8 cellular contexts compared by ENCODE assay signal in the genomic region with DNA sequence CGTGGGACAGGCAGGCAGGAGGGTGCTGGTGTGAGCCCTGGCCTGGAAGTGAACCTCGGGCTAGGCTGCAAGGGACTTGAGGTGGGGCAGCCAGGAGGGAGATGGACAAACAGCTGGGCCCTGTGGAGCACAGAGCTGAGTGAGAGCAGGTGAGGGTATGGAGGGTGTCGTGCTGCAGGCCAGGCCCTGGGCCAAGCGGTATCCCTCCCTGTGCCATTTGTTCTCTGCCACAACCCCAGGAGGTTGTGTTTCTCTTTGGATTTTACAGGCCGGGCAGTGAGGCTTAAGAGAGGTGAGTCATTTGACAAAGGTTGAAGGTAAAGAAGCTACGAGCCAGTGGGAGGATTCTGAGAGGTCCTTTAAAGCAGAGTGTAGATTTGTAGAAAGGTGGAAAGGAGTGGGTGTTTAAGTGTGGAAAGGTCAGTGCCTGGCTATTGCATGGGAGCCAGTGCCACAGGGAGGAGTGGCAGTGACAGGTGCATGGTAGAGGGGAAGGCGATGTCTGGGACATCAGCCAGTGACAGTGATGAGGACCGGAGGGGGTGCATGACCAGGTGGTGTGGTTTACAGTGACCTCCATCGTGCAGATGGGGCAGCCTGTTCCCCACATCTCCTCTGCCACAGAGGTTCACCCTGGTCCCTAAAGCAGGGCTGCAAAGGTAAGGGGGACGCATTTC. TPM values are rescaled to one million over a fixed set of nuclear protein-coding genes. Genes with fewer than 3 reads are reported as not detected.
DNase-seq lines count a peak whose midpoint lies in the region; ATAC-seq and TF ChIP-seq lines count a peak whose summit lies in the region.

No MANE protein-coding gene starts in this region.

- no peak overlapping the region for H3K4me3 ChIP-seq in breast epithelium
- no peak overlapping the region for H3K4me3 ChIP-seq in left lung
- no peak overlapping the region for H3K4me3 ChIP-seq in upper lobe of right lung

- intact Hi-C loops in MCF 10A (cut with micrococcal nuclease), result loop anchor here (5.0 kb wide), 1 partner anchor 586 kb away; no protein-coding TSS in a partner anchor
- intact Hi-C loops in breast epithelium (cut with DNase I; ENCODE audit: low total_unique reads), result no loop called here
- intact Hi-C loops in left lung (cut with DNase I), result no loop called here
- intact Hi-C loops in upper lobe of right lung (cut with DNase I), result no loop called here

- H3K36me3 Mint-ChIP-seq in MCF 10A (ENCODE audit: insufficient read depth, unreplicated experiment), result no peaks in the 10 kb centered on the region
- no peaks in the 10 kb centered on the region for H3K36me3 Mint-ChIP-seq in brain

- peak overlapping the region; percentile 63 for H3K4me3 Mint-ChIP-seq in MCF 10A (ENCODE audit: unreplicated experiment)
- H3K4me3 Mint-ChIP-seq in brain, result no peak overlapping the region

- POLR2A ChIA-PET in MCF 10A (lab: Yijun Ruan, JAX), result interaction anchor here (0.8 to 1.8 kb wide), 12 partner anchors 12 to 483 kb away, joined by 3 to 7 read pairs (median 4); no protein-coding TSS in a partner anchor

- no peaks in the 10 kb centered on the region for H3K36me3 ChIP-seq in breast epithelium
- H3K36me3 ChIP-seq in left lung, result peaks cover 0 to 4% of the 10 kb centered on the region in 2 donors
- H3K36me3 ChIP-seq in upper lobe of right lung, result no peaks in the 10 kb centered on the region

- H3K9me3 ChIP-seq in breast epithelium, result no peaks in the 10 kb centered on the region
- H3K9me3 ChIP-seq in left lung, result no peaks in the 10 kb centered on the region
- no peaks in the 10 kb centered on the region for H3K9me3 ChIP-seq in upper lobe of right lung

- TF ChIP-seq POLR2A in breast epithelium (IDR thresholded peaks at IDR 0.05), result no peak

- no TSS peak for BruUV-seq in MCF 10A (replicated peaks; lab: Mats Ljungman, UMichigan)

- TF ChIP-seq CTCF in MCF 10A (IDR thresholded peaks at IDR 0.05; ENCODE audit: unreplicated experiment), result no peak
- no peak for TF ChIP-seq CTCF in breast epithelium (IDR thresholded peaks at IDR 0.05)
- TF ChIP-seq CTCF in brain (conservative IDR thresholded peaks at IDR 0.05), result no peak
- no peak for TF ChIP-seq CTCF in left lung (IDR thresholded peaks at IDR 0.05)
- no peak for TF ChIP-seq CTCF in upper lobe of right lung (IDR thresholded peaks at IDR 0.05)

- H3K27me3 Mint-ChIP-seq in MCF 10A (ENCODE audit: insufficient read depth, unreplicated experiment), result no peaks in the 10 kb centered on the region
- H3K27me3 Mint-ChIP-seq in brain, result peaks cover 3% of the 10 kb centered on the region

- CTCF ChIA-PET in MCF 10A (lab: Yijun Ruan, JAX), result interaction anchor here (0.5 to 4.3 kb wide), 24 partner anchors 9 to 848 kb away, joined by 3 to 21 read pairs (median 4); a partner anchor contains a TSS

- no peaks in the 10 kb centered on the region for H3K9me3 Mint-ChIP-seq in MCF 10A (ENCODE audit: unreplicated experiment)
- H3K9me3 Mint-ChIP-seq in brain, result no peaks in the 10 kb centered on the region

- H3K4me1 ChIP-seq in breast epithelium (no peaks in the 10 kb centered on the region), left lung (peaks cover 0 to 3% of the 10 kb centered on the region in 2 donors), upper lobe of right lung (no peaks in the 10 kb centered on the region)

- H3K27ac Mint-ChIP-seq in MCF 10A (ENCODE audit: low read depth, unreplicated experiment) (peak overlapping the region; percentile 81), brain (peak overlapping the region in 3 of 5 experiments; percentile 20 to 78 (median 71))

- H3K4me1 Mint-ChIP-seq in MCF 10A (ENCODE audit: insufficient read depth, unreplicated experiment) (peaks cover 32% of the 10 kb centered on the region), brain (peaks cover 42% of the 10 kb centered on the region)

- H3K27ac ChIP-seq in breast epithelium (no peak overlapping the region), left lung (no peak overlapping the region), upper lobe of right lung (no peak overlapping the region)

- ATAC-seq in left lung (peak; percentile 65), upper lobe of right lung (peak; percentile 31)

- DNase-seq in MCF 10A (ENCODE audit: unreplicated experiment), result peak; percentile 39
- DNase-seq in breast epithelium (ENCODE audit: low spot score in 2 of 2), result no peak
- no peak for DNase-seq in left lung
- no peak for DNase-seq in upper lobe of right lung
- DNase-seq in SW 1271 (lab: John Stamatoyannopoulos, UW), result no peak
- DNase-seq in KG1 (lab: John Stamatoyannopoulos, UW), result no peak
- DNase-seq in activated naive CD4-positive, alpha-beta T cell (lab: John Stamatoyannopoulos, UW), result no peak

- H3K27me3 ChIP-seq in breast epithelium, result no peaks in the 10 kb centered on the region
- H3K27me3 ChIP-seq in left lung, result no peaks in the 10 kb centered on the region
- H3K27me3 ChIP-seq in upper lobe of right lung, result no peaks in the 10 kb centered on the region

RNA-seq across cellular contexts. Expression of a gene that starts 39.8 kb away (rescaled TPM):
- 1.9 and 3.0 TPM in 2 replicates for total RNA-seq in MCF 10A (2022)
- 10 to 100 TPM in 1 of 3 donors, 1 to 10 TPM in 2; 4.3 to 16.4 (median 5.9) TPM for total RNA-seq in breast epithelium
- 28.9 TPM for polyA plus RNA-seq in brain (ENCODE audit: insufficient read depth, low read depth, low replicate concordance)
- total RNA-seq in left lung, result 10 to 100 TPM; 11.6 to 16.1 TPM
- total RNA-seq in upper lobe of right lung, result 17.6 TPM
